Comparison of ENCODE assay signal across 24 cellular contexts in the genomic region with DNA sequence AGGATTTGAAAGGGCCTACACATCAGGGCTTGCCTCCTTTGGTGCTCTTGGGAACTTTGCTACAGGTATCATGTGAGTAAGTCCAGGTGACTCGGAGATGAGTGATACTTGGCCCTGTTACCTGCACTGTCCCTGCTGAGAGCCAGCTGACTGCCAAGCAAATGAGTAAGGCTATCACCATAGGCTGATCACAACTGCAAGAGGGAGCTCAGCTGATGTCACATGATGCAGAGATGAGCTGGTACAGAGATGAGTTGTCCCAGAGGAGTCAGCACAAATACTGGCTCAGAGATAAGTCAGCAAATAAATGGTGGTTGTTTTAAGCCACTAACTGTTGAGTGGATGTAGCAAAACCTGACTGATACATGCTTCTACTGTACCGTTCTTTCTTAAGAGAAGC. TPM values are rescaled to one million over a fixed set of nuclear protein-coding genes. Genes with fewer than 3 reads are reported as not detected.
DNase-seq lines count a peak whose midpoint lies in the region; ATAC-seq and TF ChIP-seq lines count a peak whose summit lies in the region.
"Had no signal": no experiment of that assay in that cellular context is flagged by ENCODE, and none has a peak within 500 bp of the region (broad histone marks: within the 10 kb centered on the region; RNA-seq: fewer than 3 reads in every experiment).

No MANE protein-coding gene starts in this region.

- H3K4me1 ChIP-seq in SK-N-SH (ENCODE audit: control insufficient read depth in 1 of 2, insufficient read depth in 2 of 2, low read depth in 1 of 2, low read length in 1 of 2) (peaks cover 5 to 7% of the 10 kb centered on the region in 2 experiments; a peak in 2 of 4 replicates), foreskin keratinocyte (no peaks in the 10 kb centered on the region)
- H3K4me1 ChIP-seq: gastrocnemius medialis, pancreas had no signal

- H3K9me3 ChIP-seq in SK-N-SH: no peaks in the 10 kb centered on the region
- H3K9me3 ChIP-seq: gastrocnemius medialis, pancreas, thoracic aorta had no signal

- POLR2A ChIA-PET in SK-N-SH (lab: Yijun Ruan, JAX): no interaction called here

- TF ChIP-seq CTCF in SK-N-SH (IDR thresholded peaks at IDR 0.05) (no peak), foreskin keratinocyte (conservative IDR thresholded peaks at IDR 0.05) (no peak)

- no peak for TF ChIP-seq RAD21 in SK-N-SH (IDR thresholded peaks at IDR 0.05; ENCODE audit: low read length)

- CTCF ChIA-PET in SK-N-SH (lab: Yijun Ruan, JAX): interaction anchor here (1.2 kb wide), 1 partner anchor 535 kb away, joined by 3 read pairs; no protein-coding TSS in a partner anchor

- no peak overlapping the region for H2AFZ ChIP-seq in SK-N-SH (ENCODE audit: low read depth)
- H2AFZ ChIP-seq: GM23338 had no signal

- no peaks in the 10 kb centered on the region for H3K36me3 ChIP-seq in SK-N-SH (replicated peaks in 1 of 2; ENCODE audit: control insufficient read depth in 1 of 2, insufficient read depth in 2 of 2, low read length in 1 of 2)
- H3K36me3 ChIP-seq: gastrocnemius medialis, pancreas, thoracic aorta had no signal

- no peak overlapping the region for H3K9ac ChIP-seq in SK-N-SH

- no peak overlapping the region for H3K4me2 ChIP-seq in SK-N-SH
- H3K4me2 ChIP-seq: GM23338 had no signal

- H3K4me3 ChIP-seq in SK-N-SH (ENCODE audit: low read depth in 2 of 2, low read length in 1 of 2): no peak overlapping the region
- H3K4me3 ChIP-seq: gastrocnemius medialis, GM23338, pancreas, thoracic aorta had no signal

- H3K79me2 ChIP-seq in SK-N-SH (ENCODE audit: insufficient read depth): no peaks in the 10 kb centered on the region

- peaks cover 4% of the 10 kb centered on the region for H3F3A ChIP-seq in SK-N-SH (replicated peaks; ENCODE audit: insufficient read depth)

- WGBS in SK-N-SH (ENCODE audit: low lambda C conversion rate): 73% methylated on average over 2 of the region's 2 CpGs

- no peak for TF ChIP-seq EP300 in SK-N-SH (IDR thresholded peaks at IDR 0.05; ENCODE audit: borderline replicate concordance in 1 of 2, low read depth in 1 of 2, low read length in 1 of 2)

- DNase-seq in AG08396 (ENCODE audit: low spot score) (peak; percentile 26), HPDE6-E6E7 (ENCODE audit: extremely low spot score) (peak; percentile 75), SK-N-SH (no peak), foreskin keratinocyte (peak; percentile 69 to 82), NAMALWA (ENCODE audit: low spot score) (no peak)
- DNase-seq in activated CD4-positive, CD25-positive, alpha-beta regulatory T cell (lab: John Stamatoyannopoulos, UW): no peak
- DNase-seq: ACHN; activated naive CD4-positive, alpha-beta T cell treated with Interleukin-2 at 50 U/mL for 16 hours; amniotic stem cell; C1 segment of cervical spinal cord; dermis blood vessel endothelial cell; gastrocnemius medialis; left cardiac atrium; natural killer cell; NCI-H2107; pancreas; T-cell had no signal

- H3K27me3 ChIP-seq in SK-N-SH (ENCODE audit: insufficient read depth): no peaks in the 10 kb centered on the region
- no peaks in the 10 kb centered on the region for H3K27me3 ChIP-seq in foreskin keratinocyte
- H3K27me3 ChIP-seq: pancreas had no signal

- H3K9me2 ChIP-seq in SK-N-SH: no peaks in the 10 kb centered on the region

- H4K20me1 ChIP-seq in SK-N-SH (ENCODE audit: insufficient read depth): no peaks in the 10 kb centered on the region

- H3K27ac ChIP-seq in SK-N-SH (ENCODE audit: low read depth in 2 of 2, low read length in 1 of 2) (no peak overlapping the region), foreskin keratinocyte (no peak overlapping the region)
- H3K27ac ChIP-seq: gastrocnemius medialis, pancreas, thoracic aorta had no signal

- peak; percentile 94 for ATAC-seq in foreskin keratinocyte
- no peak for ATAC-seq in activated CD4-positive, CD25-positive, alpha-beta regulatory T cell treated with anti-CD3 and anti-CD28 coated beads, Interleukin-2, amount 50 U/mL, for 24 hours
- ATAC-seq in GM21723 (IDR thresholded peaks at IDR 0.05; ENCODE audit: unreplicated experiment): no peak
- ATAC-seq: gastrocnemius medialis; GM23338; left cardiac atrium; natural killer cell; pancreas; Right ventricle myocardium inferior; stimulated activated memory B cell treated with anti-CD40 and anti-IgM and Interleukin-4, amounts not matched to agents 10 μg/mL and 1 μg/mL and 100 μg/mL, for 72 hours; T-cell had no signal

TF ChIP-seq in SK-N-SH, 30 proteins besides CTCF, POLR2A, EP300 and RAD21:
- TF ChIP-seq FOXJ3 (CRISPR knock-in tag; IDR thresholded peaks at IDR 0.05) (no peak), CHD2 (IDR thresholded peaks at IDR 0.05; ENCODE audit: low read length, partially characterized antibody) (no peak), TCF12 (IDR thresholded peaks at IDR 0.05) (peak; percentile 26; the same call in 1 of the 2 replicates), FOXM1 (IDR thresholded peaks at IDR 0.05; ENCODE audit: low read depth) (no peak), NRF1 (IDR thresholded peaks at IDR 0.05; ENCODE audit: low read depth, low read length) (no peak), JUND (IDR thresholded peaks at IDR 0.05) (no peak; the same call in 1 of the 2 replicates), TAF1 (IDR thresholded peaks at IDR 0.05; ENCODE audit: borderline replicate concordance, low read depth, low read length) (no peak), RCOR1 (IDR thresholded peaks at IDR 0.05; ENCODE audit: low read length) (no peak), MEF2A (IDR thresholded peaks at IDR 0.05; ENCODE audit: borderline replicate concordance, low read depth) (no peak)
- TF ChIP-seq, protein P1, sequence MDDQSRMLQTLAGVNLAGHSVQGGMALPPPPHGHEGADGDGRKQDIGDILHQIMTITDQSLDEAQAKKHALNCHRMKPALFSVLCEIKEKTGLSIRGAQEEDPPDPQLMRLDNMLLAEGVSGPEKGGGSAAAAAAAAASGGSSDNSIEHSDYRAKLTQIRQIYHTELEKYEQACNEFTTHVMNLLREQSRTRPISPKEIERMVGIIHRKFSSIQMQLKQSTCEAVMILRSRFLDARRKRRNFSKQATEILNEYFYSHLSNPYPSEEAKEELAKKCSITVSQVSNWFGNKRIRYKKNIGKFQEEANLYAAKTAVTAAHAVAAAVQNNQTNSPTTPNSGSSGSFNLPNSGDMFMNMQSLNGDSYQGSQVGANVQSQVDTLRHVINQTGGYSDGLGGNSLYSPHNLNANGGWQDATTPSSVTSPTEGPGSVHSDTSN (IDR thresholded peaks at IDR 0.05): 0 out of 2 replicates have a peak, but pooled peaks have one; percentile 16
- TF ChIP-seq, protein P2, sequence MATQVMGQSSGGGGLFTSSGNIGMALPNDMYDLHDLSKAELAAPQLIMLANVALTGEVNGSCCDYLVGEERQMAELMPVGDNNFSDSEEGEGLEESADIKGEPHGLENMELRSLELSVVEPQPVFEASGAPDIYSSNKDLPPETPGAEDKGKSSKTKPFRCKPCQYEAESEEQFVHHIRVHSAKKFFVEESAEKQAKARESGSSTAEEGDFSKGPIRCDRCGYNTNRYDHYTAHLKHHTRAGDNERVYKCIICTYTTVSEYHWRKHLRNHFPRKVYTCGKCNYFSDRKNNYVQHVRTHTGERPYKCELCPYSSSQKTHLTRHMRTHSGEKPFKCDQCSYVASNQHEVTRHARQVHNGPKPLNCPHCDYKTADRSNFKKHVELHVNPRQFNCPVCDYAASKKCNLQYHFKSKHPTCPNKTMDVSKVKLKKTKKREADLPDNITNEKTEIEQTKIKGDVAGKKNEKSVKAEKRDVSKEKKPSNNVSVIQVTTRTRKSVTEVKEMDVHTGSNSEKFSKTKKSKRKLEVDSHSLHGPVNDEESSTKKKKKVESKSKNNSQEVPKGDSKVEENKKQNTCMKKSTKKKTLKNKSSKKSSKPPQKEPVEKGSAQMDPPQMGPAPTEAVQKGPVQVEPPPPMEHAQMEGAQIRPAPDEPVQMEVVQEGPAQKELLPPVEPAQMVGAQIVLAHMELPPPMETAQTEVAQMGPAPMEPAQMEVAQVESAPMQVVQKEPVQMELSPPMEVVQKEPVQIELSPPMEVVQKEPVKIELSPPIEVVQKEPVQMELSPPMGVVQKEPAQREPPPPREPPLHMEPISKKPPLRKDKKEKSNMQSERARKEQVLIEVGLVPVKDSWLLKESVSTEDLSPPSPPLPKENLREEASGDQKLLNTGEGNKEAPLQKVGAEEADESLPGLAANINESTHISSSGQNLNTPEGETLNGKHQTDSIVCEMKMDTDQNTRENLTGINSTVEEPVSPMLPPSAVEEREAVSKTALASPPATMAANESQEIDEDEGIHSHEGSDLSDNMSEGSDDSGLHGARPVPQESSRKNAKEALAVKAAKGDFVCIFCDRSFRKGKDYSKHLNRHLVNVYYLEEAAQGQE (IDR thresholded peaks at IDR 0.05; ENCODE audit: low read depth, low read length): no peak
- TF ChIP-seq, protein P3, sequence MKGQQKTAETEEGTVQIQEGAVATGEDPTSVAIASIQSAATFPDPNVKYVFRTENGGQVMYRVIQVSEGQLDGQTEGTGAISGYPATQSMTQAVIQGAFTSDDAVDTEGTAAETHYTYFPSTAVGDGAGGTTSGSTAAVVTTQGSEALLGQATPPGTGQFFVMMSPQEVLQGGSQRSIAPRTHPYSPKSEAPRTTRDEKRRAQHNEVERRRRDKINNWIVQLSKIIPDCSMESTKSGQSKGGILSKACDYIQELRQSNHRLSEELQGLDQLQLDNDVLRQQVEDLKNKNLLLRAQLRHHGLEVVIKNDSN (IDR thresholded peaks at IDR 0.05; ENCODE audit: borderline replicate concordance, low read depth): peak; percentile 80

RNA-seq across cellular contexts. Expression of a gene that starts 41.4 kb away (rescaled TPM):
- polyA plus RNA-seq in SK-N-SH (2012; rRNA removed) (4.8 and 10.1 TPM in 2 replicates), foreskin keratinocyte (not detected in 2 replicates)
- 7.1 and 11.5 TPM in 2 replicates for polyA plus RNA-seq in SK-N-SH (2012; cell fraction: cytosol; rRNA removed)
- 5.4 and 8.7 TPM in 2 replicates for polyA plus RNA-seq in SK-N-SH (2012; cell fraction: nucleus; rRNA removed)
- total RNA-seq in foreskin keratinocyte: not detected in 2 replicates
- total RNA-seq: gastrocnemius medialis, left cardiac atrium, NCI-H460, Right ventricle myocardium inferior, T-cell, thoracic aorta had no signal

Comparison
In these comparisons a context has a peak if more than half of its experiments do, and no peak if none do; other contexts are left out.
1. DNase-seq: peak in AG08396 (single experiment), HPDE6-E6E7 (single experiment) and foreskin keratinocyte (2 of 2); none in SK-N-SH (single experiment), activated CD4-positive, CD25-positive, alpha-beta regulatory T cell (0 of 4) and NAMALWA (single experiment).